In genomic region chr16:1427473-1428461, GRCh38 we compare ENCODE assay signal across 22 cellular contexts. TPM values are rescaled to one million over a fixed set of nuclear protein-coding genes. Genes with fewer than 3 reads are reported as not detected.
DNase-seq lines count a peak whose midpoint lies in the region; ATAC-seq and TF ChIP-seq lines count a peak whose summit lies in the region.
"Had no signal": no experiment of that assay in that cellular context is flagged by ENCODE, and none has a peak within 500 bp of the region (broad histone marks: within the 10 kb centered on the region; RNA-seq: fewer than 3 reads in every experiment).

No MANE protein-coding gene starts in this region.

- no peak overlapping the region for H4K91ac ChIP-seq in mesenchymal stem cell (ENCODE audit: low read length)

- TF ChIP-seq EP300 in stomach (IDR thresholded peaks at IDR 0.05) = no peak

- H3K27ac ChIP-seq in mesenchymal stem cell (ENCODE audit: low read length, poor library complexity, severe bottlenecking) (no peak overlapping the region), stomach (no peak overlapping the region)
- H3K27ac ChIP-seq: neutrophil, spleen had no signal

- peak overlapping the region; percentile 46 to 67 for H3K27ac Mint-ChIP-seq in stimulated activated naive CD8-positive, alpha-beta T cell treated with anti-CD3 and anti-CD28 coated beads, Interleukin-15, amount 100 ng/mL, for 72 hours
- no peak overlapping the region for H3K27ac Mint-ChIP-seq in activated T-helper 1 cell treated with anti-CD3 and anti-CD28 coated beads, Interleukin-12 subunit alpha, Interleukin-12 subunit beta, Interleukin-2, Interleukin-4 antibody, amounts not matched to agents 30 ng/mL and 10 ng/mL and 1 ng/mL, durations not matched to agents 14 hours and 24 hours and 36 hours
- H3K27ac Mint-ChIP-seq: activated CD8-positive, alpha-beta memory T cell treated with anti-CD3 and anti-CD28 coated beads, Interleukin-2, amount 10 ng/mL, durations not matched to agents 7 days and 5 days; activated naive CD8-positive, alpha-beta T cell treated with anti-CD3 and anti-CD28 coated beads for 36 hours; activated T-helper 17 cell treated with anti-CD3 and anti-CD28 coated beads, Interleukin-2, amount 50 U/mL, for 72 hours; CD4-positive, alpha-beta T cell; effector memory CD8-positive, alpha-beta T cell; T-helper 1 cell treated with Interleukin-12 subunit alpha and Interleukin-12 subunit beta and Interleukin-4 antibody, amounts not matched to agents 30 μg/mL and 1 μg/mL, for 36 hours had no signal

- peaks cover 32% of the 10 kb centered on the region for H3K4me1 Mint-ChIP-seq in stimulated activated naive CD8-positive, alpha-beta T cell treated with anti-CD3 and anti-CD28 coated beads, Interleukin-15, amount 100 ng/mL, for 72 hours
- H3K4me1 Mint-ChIP-seq in activated T-helper 1 cell treated with anti-CD3 and anti-CD28 coated beads, Interleukin-12 subunit alpha, Interleukin-12 subunit beta, Interleukin-2, Interleukin-4 antibody, amounts not matched to agents 30 ng/mL and 10 ng/mL and 1 ng/mL, durations not matched to agents 14 hours and 24 hours and 36 hours (ENCODE audit: low read depth) = no peaks in the 10 kb centered on the region
- H3K4me1 Mint-ChIP-seq: activated CD8-positive, alpha-beta memory T cell treated with anti-CD3 and anti-CD28 coated beads, Interleukin-2, amount 10 ng/mL, durations not matched to agents 7 days and 5 days; activated naive CD8-positive, alpha-beta T cell treated with anti-CD3 and anti-CD28 coated beads for 36 hours; activated T-helper 17 cell treated with anti-CD3 and anti-CD28 coated beads, Interleukin-2, amount 50 U/mL, for 72 hours had no signal

- H3K4ac ChIP-seq in mesenchymal stem cell (ENCODE audit: low read depth in 1 of 2, low read length in 2 of 2) = no peak overlapping the region

- no peak overlapping the region for H2BK120ac ChIP-seq in mesenchymal stem cell (ENCODE audit: low read depth, low read length)

- intact Hi-C loops in activated T-helper 1 cell treated with anti-CD3 and anti-CD28 coated beads, Interleukin-12 subunit alpha, Interleukin-12 subunit beta, Interleukin-2, Interleukin-4 antibody, amounts not matched to agents 30 ng/mL and 10 ng/mL and 1 ng/mL, durations not matched to agents 14 hours and 24 hours and 36 hours (cut with micrococcal nuclease) = loop anchor here (10.0 kb wide), 1 partner anchor 617 kb away; the partner anchor contains the start of genes NTHL1 and TSC2
- intact Hi-C loops in stomach (cut with DNase I; ENCODE audit: low total_unique reads) = no loop called here

- WGBS in mesenchymal stem cell = 94% methylated on average over 53 of the region's 53 CpGs
- WGBS in stomach, 5 donors = 88 to 94% (median 89%) methylated on average over 17 to 53 of the region's 53 CpGs

- no peak overlapping the region for H2AFZ ChIP-seq in mesenchymal stem cell (ENCODE audit: low read depth, low read length)

- no peak overlapping the region for H2BK12ac ChIP-seq in mesenchymal stem cell (ENCODE audit: low read length in 2 of 2)

- no peaks in the 10 kb centered on the region for H3K9me3 Mint-ChIP-seq in stimulated activated naive CD8-positive, alpha-beta T cell treated with anti-CD3 and anti-CD28 coated beads, Interleukin-15, amount 100 ng/mL, for 72 hours
- no peaks in the 10 kb centered on the region for H3K9me3 Mint-ChIP-seq in activated T-helper 1 cell treated with anti-CD3 and anti-CD28 coated beads, Interleukin-12 subunit alpha, Interleukin-12 subunit beta, Interleukin-2, Interleukin-4 antibody, amounts not matched to agents 30 ng/mL and 10 ng/mL and 1 ng/mL, durations not matched to agents 14 hours and 24 hours and 36 hours
- H3K9me3 Mint-ChIP-seq: activated naive CD8-positive, alpha-beta T cell treated with anti-CD3 and anti-CD28 coated beads for 36 hours; activated T-helper 17 cell treated with anti-CD3 and anti-CD28 coated beads, Interleukin-2, amount 50 U/mL, for 72 hours; CD4-positive, alpha-beta T cell; effector memory CD8-positive, alpha-beta T cell; T-helper 1 cell treated with Interleukin-12 subunit alpha and Interleukin-12 subunit beta and Interleukin-4 antibody, amounts not matched to agents 30 μg/mL and 1 μg/mL, for 36 hours had no signal

- no peak overlapping the region for H4K8ac ChIP-seq in mesenchymal stem cell (ENCODE audit: low read length)

- no peak overlapping the region for H2AK5ac ChIP-seq in mesenchymal stem cell (ENCODE audit: low read length, severe bottlenecking)

- H3K27me3 Mint-ChIP-seq in stimulated activated naive CD8-positive, alpha-beta T cell treated with anti-CD3 and anti-CD28 coated beads, Interleukin-15, amount 100 ng/mL, for 72 hours = peaks cover 8% of the 10 kb centered on the region
- no peaks in the 10 kb centered on the region for H3K27me3 Mint-ChIP-seq in activated T-helper 1 cell treated with anti-CD3 and anti-CD28 coated beads, Interleukin-12 subunit alpha, Interleukin-12 subunit beta, Interleukin-2, Interleukin-4 antibody, amounts not matched to agents 30 ng/mL and 10 ng/mL and 1 ng/mL, durations not matched to agents 14 hours and 24 hours and 36 hours (ENCODE audit: insufficient read depth)
- H3K27me3 Mint-ChIP-seq: activated CD8-positive, alpha-beta memory T cell treated with anti-CD3 and anti-CD28 coated beads, Interleukin-2, amount 10 ng/mL, durations not matched to agents 7 days and 5 days; activated naive CD8-positive, alpha-beta T cell treated with anti-CD3 and anti-CD28 coated beads for 36 hours; activated T-helper 17 cell treated with anti-CD3 and anti-CD28 coated beads, Interleukin-2, amount 50 U/mL, for 72 hours; CD4-positive, alpha-beta T cell had no signal

- no peaks in the 10 kb centered on the region for H3K4me1 ChIP-seq in mesenchymal stem cell (ENCODE audit: control insufficient read depth, insufficient read depth, low read depth, low read length)
- H3K4me1 ChIP-seq in stomach = peaks cover 14 to 39% (median 35%) of the 10 kb centered on the region in 4 donors
- H3K4me1 ChIP-seq: HAP-1 had no signal

- H3K4me3 Mint-ChIP-seq in stimulated activated naive CD8-positive, alpha-beta T cell treated with anti-CD3 and anti-CD28 coated beads, Interleukin-15, amount 100 ng/mL, for 72 hours = peak overlapping the region in 1 of 2 donors; percentile 33
- peak overlapping the region; percentile 19 for H3K4me3 Mint-ChIP-seq in activated T-helper 1 cell treated with anti-CD3 and anti-CD28 coated beads, Interleukin-12 subunit alpha, Interleukin-12 subunit beta, Interleukin-2, Interleukin-4 antibody, amounts not matched to agents 30 ng/mL and 10 ng/mL and 1 ng/mL, durations not matched to agents 14 hours and 24 hours and 36 hours
- H3K4me3 Mint-ChIP-seq: activated CD8-positive, alpha-beta memory T cell treated with anti-CD3 and anti-CD28 coated beads, Interleukin-2, amount 10 ng/mL, durations not matched to agents 7 days and 5 days; activated naive CD8-positive, alpha-beta T cell treated with anti-CD3 and anti-CD28 coated beads for 36 hours; activated T-helper 17 cell treated with anti-CD3 and anti-CD28 coated beads, Interleukin-2, amount 50 U/mL, for 72 hours; CD4-positive, alpha-beta T cell; effector memory CD8-positive, alpha-beta T cell; T-helper 1 cell treated with Interleukin-12 subunit alpha and Interleukin-12 subunit beta and Interleukin-4 antibody, amounts not matched to agents 30 μg/mL and 1 μg/mL, for 36 hours had no signal

- H3K14ac ChIP-seq in mesenchymal stem cell (ENCODE audit: low read length in 2 of 2) = no peak overlapping the region

- ATAC-seq in stimulated activated naive CD8-positive, alpha-beta T cell treated with anti-CD3 and anti-CD28 coated beads, Interleukin-15, amount 100 ng/mL, for 72 hours = no peak
- no peak for ATAC-seq in stimulated activated naive CD8-positive, alpha-beta T cell treated with anti-CD3 and anti-CD28 coated beads, Interleukin-15, Interleukin-2, amounts not matched to agents 100 U/mL and 50 U/mL, for 24 hours
- ATAC-seq in GM19324 (IDR thresholded peaks at IDR 0.05; ENCODE audit: low FRiP score, unreplicated experiment) = no peak
- ATAC-seq in GM19035 (IDR thresholded peaks at IDR 0.05; ENCODE audit: unreplicated experiment) = no peak

- H3K79me1 ChIP-seq in mesenchymal stem cell (replicated peaks; ENCODE audit: low read length, poor library complexity, severe bottlenecking) = no peaks in the 10 kb centered on the region

- H3K9me3 ChIP-seq in mesenchymal stem cell (ENCODE audit: control insufficient read depth, low read length) (no peaks in the 10 kb centered on the region), stomach (no peaks in the 10 kb centered on the region)
- H3K9me3 ChIP-seq: HAP-1, neutrophil, spleen had no signal

- no peak overlapping the region for H3K18ac ChIP-seq in mesenchymal stem cell (ENCODE audit: low read depth in 1 of 2, low read length in 2 of 2)

- no peak overlapping the region for H3K9ac ChIP-seq in mesenchymal stem cell (ENCODE audit: low read length)

- no peak overlapping the region for H3K4me2 ChIP-seq in mesenchymal stem cell (ENCODE audit: low read length, poor library complexity, severe bottlenecking)

- H3K4me3 ChIP-seq in mesenchymal stem cell (ENCODE audit: insufficient read depth in 1 of 2, low read depth in 1 of 2, low read length in 2 of 2) = no peak overlapping the region
- no peak overlapping the region for H3K4me3 ChIP-seq in stomach
- H3K4me3 ChIP-seq: HAP-1 had no signal

- no peak overlapping the region for H3K23ac ChIP-seq in mesenchymal stem cell (ENCODE audit: low read length in 2 of 2)

- H3K36me3 ChIP-seq in mesenchymal stem cell (ENCODE audit: control insufficient read depth in 1 of 2, insufficient read depth in 2 of 2, low read depth in 1 of 2, low read length in 2 of 2) (no peaks in the 10 kb centered on the region), stomach (no peaks in the 10 kb centered on the region)
- H3K36me3 ChIP-seq: HAP-1, neutrophil, spleen had no signal

- no peak overlapping the region for H2BK5ac ChIP-seq in mesenchymal stem cell (ENCODE audit: low read depth, low read length, poor library complexity, severe bottlenecking)

- TF ChIP-seq POLR2A in stomach (IDR thresholded peaks at IDR 0.05) = no peak

- H3K27me3 ChIP-seq in mesenchymal stem cell (ENCODE audit: control insufficient read depth in 1 of 2, insufficient read depth in 1 of 2, low read length in 2 of 2) = peaks cover 9 to 33% of the 10 kb centered on the region in 2 experiments
- H3K27me3 ChIP-seq in stomach = peaks cover 0 to 13% (median 0%) of the 10 kb centered on the region in 3 donors

- H2BK15ac ChIP-seq in mesenchymal stem cell (ENCODE audit: low read depth, poor library complexity, severe bottlenecking) = peak overlapping the region; percentile 66

- no peak for TF ChIP-seq CTCF in stomach (IDR thresholded peaks at IDR 0.05)

- no peak for DNase-seq in stimulated activated naive CD8-positive, alpha-beta T cell treated with anti-CD3 and anti-CD28 coated beads, Interleukin-15, amount 100 ng/mL, for 72 hours
- DNase-seq in stimulated activated naive CD8-positive, alpha-beta T cell treated with anti-CD3 and anti-CD28 coated beads, Interleukin-15, Interleukin-2, amounts not matched to agents 100 U/mL and 50 U/mL, for 24 hours = no peak
- no peak for DNase-seq in activated T-helper 1 cell treated with anti-CD3 and anti-CD28 coated beads, Interleukin-12 subunit alpha, Interleukin-12 subunit beta, Interleukin-2, Interleukin-4 antibody, amounts not matched to agents 30 ng/mL and 10 ng/mL and 1 ng/mL, durations not matched to agents 14 hours and 24 hours and 36 hours (ENCODE audit: low spot score)
- no peak for DNase-seq in mesenchymal stem cell
- no peak for DNase-seq in stomach
- DNase-seq in anterior cingulate cortex (lab: John Stamatoyannopoulos, UW) = no peak
- DNase-seq: NCI-H526 treated with DMSO at 0.1 percent for 48 hours had no signal

- H3K36me3 Mint-ChIP-seq in activated T-helper 1 cell treated with anti-CD3 and anti-CD28 coated beads, Interleukin-12 subunit alpha, Interleukin-12 subunit beta, Interleukin-2, Interleukin-4 antibody, amounts not matched to agents 30 ng/mL and 10 ng/mL and 1 ng/mL, durations not matched to agents 14 hours and 24 hours and 36 hours (ENCODE audit: low read depth) = no peaks in the 10 kb centered on the region
- H3K36me3 Mint-ChIP-seq: activated CD8-positive, alpha-beta memory T cell treated with anti-CD3 and anti-CD28 coated beads, Interleukin-2, amount 10 ng/mL, durations not matched to agents 7 days and 5 days; activated naive CD8-positive, alpha-beta T cell treated with anti-CD3 and anti-CD28 coated beads for 36 hours had no signal

RNA-seq across cellular contexts. Expression of gene PERCC1, which starts 3.1 kb away (rescaled TPM):
- total RNA-seq in activated T-helper 1 cell treated with anti-CD3 and anti-CD28 coated beads, Interleukin-12 subunit alpha, Interleukin-12 subunit beta, Interleukin-2, Interleukin-4 antibody, amounts not matched to agents 30 ng/mL and 10 ng/mL and 1 ng/mL, durations not matched to agents 14 hours and 24 hours and 36 hours = not detected in 2 replicates
- not detected for polyA plus RNA-seq in mesenchymal stem cell (2013, experiment 1 of 2)
- not detected for polyA plus RNA-seq in mesenchymal stem cell (2013, experiment 2 of 2)
- 10 to 100 TPM in 1 of 5 donors, 1 to 10 TPM in 1, not detected in 3; 2.0 to 21.4 TPM for total RNA-seq in stomach
- 1 to 10 TPM in 1 of 3 donors, not detected in 2; 3.3 TPM for polyA plus RNA-seq in stomach
- total RNA-seq: activated T-helper 17 cell treated with anti-CD3 and anti-CD28 coated beads, Interleukin-2, amount 50 U/mL, for 72 hours; fibroblast of lung; glomerular endothelial cell; mucosa of gallbladder had no signal
- polyA plus RNA-seq: fibroblast of lung, liver had no signal

RNA-seq across cellular contexts. Expression of gene UQCC4, which starts 7.2 kb away (rescaled TPM):
- 22.6 and 23.4 TPM in 2 replicates for total RNA-seq in activated T-helper 1 cell treated with anti-CD3 and anti-CD28 coated beads, Interleukin-12 subunit alpha, Interleukin-12 subunit beta, Interleukin-2, Interleukin-4 antibody, amounts not matched to agents 30 ng/mL and 10 ng/mL and 1 ng/mL, durations not matched to agents 14 hours and 24 hours and 36 hours
- 11.2 TPM for polyA plus RNA-seq in mesenchymal stem cell (2013, experiment 1 of 2)
- 11.4 TPM for polyA plus RNA-seq in mesenchymal stem cell (2013, experiment 2 of 2)
- 10 to 100 TPM in 2 of 5 donors, 1 to 10 TPM in 1, not detected in 2; 3.3 to 21.1 (median 16.3) TPM for total RNA-seq in stomach
- polyA plus RNA-seq in stomach = 10 to 100 TPM; 21.0 to 22.8 (median 21.2) TPM

RNA-seq across cellular contexts. Expression of gene UNKL, which starts 13.3 kb away (rescaled TPM):
- total RNA-seq in activated T-helper 1 cell treated with anti-CD3 and anti-CD28 coated beads, Interleukin-12 subunit alpha, Interleukin-12 subunit beta, Interleukin-2, Interleukin-4 antibody, amounts not matched to agents 30 ng/mL and 10 ng/mL and 1 ng/mL, durations not matched to agents 14 hours and 24 hours and 36 hours = 42.7 and 46.1 TPM in 2 replicates
- 7.4 TPM for polyA plus RNA-seq in mesenchymal stem cell (2013, experiment 1 of 2)
- polyA plus RNA-seq in mesenchymal stem cell (2013, experiment 2 of 2) = 7.0 TPM
- total RNA-seq in stomach = 10 to 100 TPM; 13.6 to 75.0 (median 50.2) TPM
- 1 to 10 TPM; 4.8 to 5.5 (median 5.0) TPM for polyA plus RNA-seq in stomach

RNA-seq across cellular contexts. Expression of gene CCDC154, which starts 16.6 kb away (rescaled TPM):
- total RNA-seq in activated T-helper 1 cell treated with anti-CD3 and anti-CD28 coated beads, Interleukin-12 subunit alpha, Interleukin-12 subunit beta, Interleukin-2, Interleukin-4 antibody, amounts not matched to agents 30 ng/mL and 10 ng/mL and 1 ng/mL, durations not matched to agents 14 hours and 24 hours and 36 hours = 0.44 and 2.0 TPM in 2 replicates
- polyA plus RNA-seq in mesenchymal stem cell (2013, experiment 1 of 2) = 0.32 TPM
- polyA plus RNA-seq in mesenchymal stem cell (2013, experiment 2 of 2) = 0.26 TPM
- not detected for total RNA-seq in stomach
- polyA plus RNA-seq in stomach = 1 to 10 TPM in 2 of 3 donors, under 1 TPM in 1; 0.31 to 4.5 (median 3.1) TPM

RNA-seq across cellular contexts. Expression of gene CLCN7, which starts 47.1 kb away (rescaled TPM):
- 61.7 and 68.7 TPM in 2 replicates for total RNA-seq in activated T-helper 1 cell treated with anti-CD3 and anti-CD28 coated beads, Interleukin-12 subunit alpha, Interleukin-12 subunit beta, Interleukin-2, Interleukin-4 antibody, amounts not matched to agents 30 ng/mL and 10 ng/mL and 1 ng/mL, durations not matched to agents 14 hours and 24 hours and 36 hours
- 91.3 TPM for polyA plus RNA-seq in mesenchymal stem cell (2013, experiment 1 of 2)
- 88.2 TPM for polyA plus RNA-seq in mesenchymal stem cell (2013, experiment 2 of 2)
- total RNA-seq in stomach = 100 to 1,000 TPM in 2 of 5 donors, 10 to 100 TPM in 3; 47.2 to 489 (median 69.1) TPM
- polyA plus RNA-seq in stomach = 10 to 100 TPM in 2 of 3 donors, 1 to 10 TPM in 1; 8.7 to 36.5 (median 27.3) TPM
